ENCODE assay signal across 8 cellular contexts in genomic region chr2:111100765-111101162, GRCh38. TPM values are rescaled to one million over a fixed set of nuclear protein-coding genes. Genes with fewer than 3 reads are reported as not detected.
A peak's percentile ranks its signal among the peaks of the same experiment; 100 is the strongest.
DNase-seq lines count a peak whose midpoint lies in the region; ATAC-seq and TF ChIP-seq lines count a peak whose summit lies in the region.

No MANE protein-coding gene starts in this region.

- ATAC-seq in GM21528 (IDR thresholded peaks at IDR 0.05; ENCODE audit: low FRiP score, unreplicated experiment): peak; percentile 76
- ATAC-seq in esophagus mucosa: peak; percentile 73

- in situ Hi-C loops in GM13976 (cut with MboI; ENCODE audit: low sequenced_read_pairs, unreplicated experiment): no loop called here

- peak overlapping the region; percentile 97 for H3K27ac ChIP-seq in MM.1S (ENCODE audit: low read length)
- no peak overlapping the region for H3K27ac ChIP-seq in colonic mucosa
- H3K27ac ChIP-seq in esophagus muscularis mucosa (replicated peaks in 1 of 4): no peak overlapping the region

- H3K9me3 ChIP-seq in MM.1S (replicated peaks; ENCODE audit: insufficient read depth, low read length): no peaks in the 10 kb centered on the region
- H3K9me3 ChIP-seq in colonic mucosa: no peaks in the 10 kb centered on the region
- no peaks in the 10 kb centered on the region for H3K9me3 ChIP-seq in esophagus muscularis mucosa

- WGBS in esophagus muscularis mucosa: 77% methylated on average over 3 of the region's 5 CpGs

- TF ChIP-seq POLR2A in esophagus muscularis mucosa (IDR thresholded peaks at IDR 0.05; ENCODE audit: low read depth): no peak

- H3F3A ChIP-seq in MM.1S (ENCODE audit: insufficient read depth, low read length): peaks cover 23% of the 10 kb centered on the region

- peak overlapping the region; percentile 39 for H2AFZ ChIP-seq in MM.1S (ENCODE audit: low read length)

- H4K20me1 ChIP-seq in MM.1S (ENCODE audit: insufficient read depth, low read length): no peaks in the 10 kb centered on the region

- no peaks in the 10 kb centered on the region for H3K9me2 ChIP-seq in MM.1S (replicated peaks; ENCODE audit: insufficient read depth, low read length)

- no peaks in the 10 kb centered on the region for H3K79me2 ChIP-seq in MM.1S (ENCODE audit: low read length)

- no peak for TF ChIP-seq EP300 in esophagus muscularis mucosa (IDR thresholded peaks at IDR 0.05)

- H3K4me3 ChIP-seq in MM.1S (ENCODE audit: low read length) (peak overlapping the region; percentile 3; the same call in 1 of the 2 replicates), colonic mucosa (no peak overlapping the region), esophagus muscularis mucosa (no peak overlapping the region)

- H3K27me3 ChIP-seq in MM.1S (replicated peaks; ENCODE audit: insufficient read depth, low read length) (no peaks in the 10 kb centered on the region), colonic mucosa (no peaks in the 10 kb centered on the region), esophagus muscularis mucosa (no peaks in the 10 kb centered on the region)

- H3K9ac ChIP-seq in MM.1S (ENCODE audit: low read length) (peak overlapping the region; percentile 57), colonic mucosa (ENCODE audit: low read depth in 2 of 2, low read length in 2 of 2) (no peak overlapping the region)

- no peaks in the 10 kb centered on the region for H3K36me3 ChIP-seq in MM.1S (replicated peaks; ENCODE audit: insufficient read depth, low read length)
- no peaks in the 10 kb centered on the region for H3K36me3 ChIP-seq in colonic mucosa
- H3K36me3 ChIP-seq in esophagus muscularis mucosa: no peaks in the 10 kb centered on the region

- H3K4me2 ChIP-seq in MM.1S (ENCODE audit: low read depth, low read length): peak overlapping the region; percentile 75

- DNase-seq in GM13976 (ENCODE audit: low spot score) (peak; percentile 45), MM.1S (peak; percentile 81), cardiac septum (ENCODE audit: low spot score) (no peak), colonic mucosa (no peak), esophagus muscularis mucosa (ENCODE audit: extremely low spot score) (no peak), putamen (ENCODE audit: low spot score) (no peak)

- peaks cover 39% of the 10 kb centered on the region for H3K4me1 ChIP-seq in MM.1S (ENCODE audit: low read length)
- no peaks in the 10 kb centered on the region for H3K4me1 ChIP-seq in colonic mucosa
- H3K4me1 ChIP-seq in esophagus muscularis mucosa: no peaks in the 10 kb centered on the region

- TF ChIP-seq CTCF in GM13976 (IDR thresholded peaks at IDR 0.05; ENCODE audit: borderline replicate concordance, control extremely low read depth, extremely low read depth, insufficient read depth, missing control alignments) (no peak), MM.1S (IDR thresholded peaks at IDR 0.05; ENCODE audit: low read length) (peak; percentile 29), colonic mucosa (IDR thresholded peaks at IDR 0.05) (no peak), esophagus muscularis mucosa (IDR thresholded peaks at IDR 0.05) (no peak)

- intact Hi-C loops in cardiac septum (cut with DNase I): no loop called here
- intact Hi-C loops in colonic mucosa (cut with DNase I): no loop called here
- intact Hi-C loops in esophagus muscularis mucosa (cut with DNase I): no loop called here

RNA-seq across cellular contexts. Expression of gene BCL2L11, which starts 19.9 kb away (rescaled TPM):
- total RNA-seq in esophagus mucosa: 16.6 TPM
- total RNA-seq in cardiac septum: 5.2 TPM
- 10 to 100 TPM; 21.3 to 31.7 TPM for total RNA-seq in colonic mucosa
- total RNA-seq in esophagus muscularis mucosa: 10 to 100 TPM in 3 of 4 donors, 1 to 10 TPM in 1; 8.9 to 16.6 (median 13.0) TPM

Comparison
In these comparisons a context has a peak if more than half of its experiments do, and no peak if none do; other contexts are left out.
1. DNase-seq: peak in GM13976 (single experiment) and MM.1S (single experiment); none in cardiac septum (single experiment), colonic mucosa (single experiment), esophagus muscularis mucosa (single experiment) and putamen (single experiment).